ENCODE assay signal across 12 cellular contexts in genomic region chr16:89482824-89483220, GRCh38. TPM values are rescaled to one million over a fixed set of nuclear protein-coding genes. Genes with fewer than 3 reads are reported as not detected.
DNase-seq lines count a peak whose midpoint lies in the region; ATAC-seq, FAIRE-seq and TF ChIP-seq lines count a peak whose summit lies in the region.
"Had no signal": no experiment of that assay in that cellular context is flagged by ENCODE, and none has a peak within 500 bp of the region (broad histone marks: within the 10 kb centered on the region; RNA-seq: fewer than 3 reads in every experiment).

No MANE protein-coding gene starts in this region.

- peaks cover 100% of the 10 kb centered on the region for H3K79me2 ChIP-seq in hepatocyte

- no peaks in the 10 kb centered on the region for H3K9me3 Mint-ChIP-seq in activated CD4-positive, alpha-beta T cell treated with anti-CD3 and anti-CD28 coated beads for 36 hours (ENCODE audit: low read depth)
- no peaks in the 10 kb centered on the region for H3K9me3 Mint-ChIP-seq in activated T-helper 1 cell treated with anti-CD3 and anti-CD28 coated beads, Interleukin-12 subunit alpha, Interleukin-12 subunit beta, Interleukin-2, Interleukin-4 antibody, amounts not matched to agents 30 ng/mL and 10 ng/mL and 1 ng/mL, durations not matched to agents 14 hours and 24 hours and 36 hours

- H3K27ac Mint-ChIP-seq in activated CD4-positive, alpha-beta T cell treated with anti-CD3 and anti-CD28 coated beads for 36 hours = peak overlapping the region; percentile 69
- peak overlapping the region; percentile 50 for H3K27ac Mint-ChIP-seq in activated T-helper 1 cell treated with anti-CD3 and anti-CD28 coated beads, Interleukin-12 subunit alpha, Interleukin-12 subunit beta, Interleukin-2, Interleukin-4 antibody, amounts not matched to agents 30 ng/mL and 10 ng/mL and 1 ng/mL, durations not matched to agents 14 hours and 24 hours and 36 hours

- intact Hi-C loops in activated CD4-positive, alpha-beta T cell treated with anti-CD3 and anti-CD28 coated beads for 36 hours (cut with DNase I, micrococcal nuclease) = no loop called here
- intact Hi-C loops in activated T-helper 1 cell treated with anti-CD3 and anti-CD28 coated beads, Interleukin-12 subunit alpha, Interleukin-12 subunit beta, Interleukin-2, Interleukin-4 antibody, amounts not matched to agents 30 ng/mL and 10 ng/mL and 1 ng/mL, durations not matched to agents 14 hours and 24 hours and 36 hours (cut with micrococcal nuclease) = no loop called here
- intact Hi-C loops in left ventricle myocardium superior (cut with micrococcal nuclease) = loop anchor here (10.0 kb wide), 1 partner anchor 138 kb away; no protein-coding TSS in a partner anchor

- peaks cover 62% of the 10 kb centered on the region for H3K4me1 ChIP-seq in hepatocyte (ENCODE audit: insufficient read depth)
- H3K4me1 ChIP-seq in small intestine (ENCODE audit: control insufficient read depth in 2 of 2, insufficient read depth in 1 of 2, low read depth in 1 of 2, low read length in 1 of 2) = peaks cover 20 to 31% of the 10 kb centered on the region in 2 donors
- peaks cover 31% of the 10 kb centered on the region for H3K4me1 ChIP-seq in HAP-1

- H3K27me3 ChIP-seq in hepatocyte = no peaks in the 10 kb centered on the region
- H3K27me3 ChIP-seq in small intestine (ENCODE audit: control insufficient read depth in 2 of 2, insufficient read depth in 2 of 2, low read length in 2 of 2) = no peaks in the 10 kb centered on the region
- no peaks in the 10 kb centered on the region for H3K27me3 ChIP-seq in HAP-1 (ENCODE audit: low read depth)

- H3K4me2 ChIP-seq in hepatocyte = peak overlapping the region; percentile 51

- DNase-seq in activated CD4-positive, alpha-beta T cell treated with anti-CD3 and anti-CD28 coated beads for 36 hours = no peak
- DNase-seq in activated CD4-positive, alpha-beta T cell treated with anti-CD3 and anti-CD28 coated beads for 48 hours = no peak
- no peak for DNase-seq in activated T-helper 1 cell treated with anti-CD3 and anti-CD28 coated beads, Interleukin-12 subunit alpha, Interleukin-12 subunit beta, Interleukin-2, Interleukin-4 antibody, amounts not matched to agents 30 ng/mL and 10 ng/mL and 1 ng/mL, durations not matched to agents 14 hours and 24 hours and 36 hours (ENCODE audit: low spot score)
- no peak for DNase-seq in hepatocyte (ENCODE audit: low spot score)
- DNase-seq in small intestine = peak; percentile 84
- DNase-seq in HAP-1 (ENCODE audit: low spot score in 2 of 2) = no peak
- DNase-seq in left ventricle myocardium superior = no peak
- no peak for DNase-seq in middle frontal gyrus (ENCODE audit: extremely low spot score, low spot score)
- DNase-seq: central memory CD4-positive, alpha-beta T cell; NCI-H526; stimulated activated CD8-positive, alpha-beta memory T cell treated with anti-CD3 and anti-CD28 coated beads, Interleukin-4, amount 100 ng/mL, for 48 hours had no signal

- H3K27me3 Mint-ChIP-seq in activated CD4-positive, alpha-beta T cell treated with anti-CD3 and anti-CD28 coated beads for 36 hours = no peaks in the 10 kb centered on the region
- H3K27me3 Mint-ChIP-seq in activated T-helper 1 cell treated with anti-CD3 and anti-CD28 coated beads, Interleukin-12 subunit alpha, Interleukin-12 subunit beta, Interleukin-2, Interleukin-4 antibody, amounts not matched to agents 30 ng/mL and 10 ng/mL and 1 ng/mL, durations not matched to agents 14 hours and 24 hours and 36 hours (ENCODE audit: insufficient read depth) = no peaks in the 10 kb centered on the region

- peaks cover 93% of the 10 kb centered on the region for H3K4me1 Mint-ChIP-seq in activated CD4-positive, alpha-beta T cell treated with anti-CD3 and anti-CD28 coated beads for 36 hours
- H3K4me1 Mint-ChIP-seq in activated T-helper 1 cell treated with anti-CD3 and anti-CD28 coated beads, Interleukin-12 subunit alpha, Interleukin-12 subunit beta, Interleukin-2, Interleukin-4 antibody, amounts not matched to agents 30 ng/mL and 10 ng/mL and 1 ng/mL, durations not matched to agents 14 hours and 24 hours and 36 hours (ENCODE audit: low read depth) = peaks cover 87% of the 10 kb centered on the region

- H4K20me1 ChIP-seq in hepatocyte (ENCODE audit: insufficient read depth, poor library complexity, severe bottlenecking) = peaks cover 100% of the 10 kb centered on the region

- whole genome bisulfite sequencing in hepatocyte (ENCODE audit: low lambda C conversion rate, missing lambda C conversion rate) = 72% methylated on average over 5 of the region's 5 CpGs
- 26 to 56% (median 35%) methylated on average over 5 of the region's 5 CpGs for WGBS in small intestine, 3 donors

- H3K27ac ChIP-seq in hepatocyte (peak overlapping the region; percentile 88), small intestine (ENCODE audit: low read depth in 1 of 2, low read length in 1 of 2) (peak overlapping the region; percentile 69 to 75)

- ATAC-seq in activated CD4-positive, alpha-beta T cell treated with anti-CD3 and anti-CD28 coated beads for 36 hours = no peak
- ATAC-seq in left ventricle myocardium superior = no peak

- H3K9me2 ChIP-seq in hepatocyte (replicated peaks; ENCODE audit: insufficient read depth) = no peaks in the 10 kb centered on the region

- H2AFZ ChIP-seq in hepatocyte = no peak overlapping the region

- FAIRE-seq in small intestine (lab: Jason Lieb, UNC) = no peak
- FAIRE-seq: GM18507 had no signal

- peak overlapping the region; percentile 16 for H3K4me3 Mint-ChIP-seq in activated CD4-positive, alpha-beta T cell treated with anti-CD3 and anti-CD28 coated beads for 36 hours
- H3K4me3 Mint-ChIP-seq in activated T-helper 1 cell treated with anti-CD3 and anti-CD28 coated beads, Interleukin-12 subunit alpha, Interleukin-12 subunit beta, Interleukin-2, Interleukin-4 antibody, amounts not matched to agents 30 ng/mL and 10 ng/mL and 1 ng/mL, durations not matched to agents 14 hours and 24 hours and 36 hours = peak overlapping the region; percentile 83

- H3K4me3 ChIP-seq in hepatocyte (no peak overlapping the region), small intestine (ENCODE audit: low read depth in 1 of 2, low read length in 2 of 2) (no peak overlapping the region), HAP-1 (no peak overlapping the region)

- CTCF ChIA-PET in activated CD4-positive, alpha-beta T cell treated with anti-CD3 and anti-CD28 coated beads for 36 hours (lab: Charles Lee) = interaction anchor here (0.6 to 1.8 kb wide), 3 partner anchors 121 to 427 kb away, joined by 3 read pairs; no protein-coding TSS in a partner anchor

- H3K36me3 ChIP-seq in hepatocyte (replicated peaks; ENCODE audit: insufficient read depth, low read depth) (no peaks in the 10 kb centered on the region), small intestine (ENCODE audit: control insufficient read depth in 2 of 2, insufficient read depth in 2 of 2, low read length in 2 of 2) (no peaks in the 10 kb centered on the region), HAP-1 (replicated peaks) (peaks cover 36% of the 10 kb centered on the region)

- POLR2A ChIA-PET in activated CD4-positive, alpha-beta T cell treated with anti-CD3 and anti-CD28 coated beads for 36 hours (lab: Charles Lee) = interaction anchor here (0.7 to 1.8 kb wide), 3 partner anchors 9 to 385 kb away, joined by 3 to 4 read pairs (median 3); no protein-coding TSS in a partner anchor

- in situ Hi-C loops in HAP-1 (cut with MboI; ENCODE audit: low sequenced_read_pairs) = no loop called here

- H3K9me3 ChIP-seq in hepatocyte (ENCODE audit: low read depth) (no peaks in the 10 kb centered on the region), small intestine (ENCODE audit: control insufficient read depth, low read depth) (no peaks in the 10 kb centered on the region), HAP-1 (no peaks in the 10 kb centered on the region)

- no peak for TF ChIP-seq CTCF in hepatocyte (IDR thresholded peaks at IDR 0.05; ENCODE audit: poor library complexity)

- peaks cover 40% of the 10 kb centered on the region for H3K36me3 Mint-ChIP-seq in activated CD4-positive, alpha-beta T cell treated with anti-CD3 and anti-CD28 coated beads for 36 hours (ENCODE audit: low read depth)
- peaks cover 29% of the 10 kb centered on the region for H3K36me3 Mint-ChIP-seq in activated T-helper 1 cell treated with anti-CD3 and anti-CD28 coated beads, Interleukin-12 subunit alpha, Interleukin-12 subunit beta, Interleukin-2, Interleukin-4 antibody, amounts not matched to agents 30 ng/mL and 10 ng/mL and 1 ng/mL, durations not matched to agents 14 hours and 24 hours and 36 hours (ENCODE audit: low read depth)

RNA-seq across cellular contexts. Expression of gene ANKRD11, which starts 7.5 kb away (rescaled TPM):
- 100 to 1,000 TPM; 144 to 145 TPM for total RNA-seq in activated CD4-positive, alpha-beta T cell treated with anti-CD3 and anti-CD28 coated beads for 36 hours
- total RNA-seq in activated T-helper 1 cell treated with anti-CD3 and anti-CD28 coated beads, Interleukin-12 subunit alpha, Interleukin-12 subunit beta, Interleukin-2, Interleukin-4 antibody, amounts not matched to agents 30 ng/mL and 10 ng/mL and 1 ng/mL, durations not matched to agents 14 hours and 24 hours and 36 hours = 176 and 179 TPM in 2 replicates
- total RNA-seq in hepatocyte (48.7 and 50.6 TPM in 2 replicates), left ventricle myocardium superior (75.2 TPM)
- polyA plus RNA-seq in hepatocyte (130 and 135 TPM in 2 replicates), small intestine (10 to 100 TPM; 48.4 to 72.1 (median 59.0) TPM)

RNA-seq across cellular contexts. Expression of gene SPG7, which starts 25.4 kb away (rescaled TPM):
- 10 to 100 TPM; 68.6 to 76.7 TPM for total RNA-seq in activated CD4-positive, alpha-beta T cell treated with anti-CD3 and anti-CD28 coated beads for 36 hours
- total RNA-seq in activated T-helper 1 cell treated with anti-CD3 and anti-CD28 coated beads, Interleukin-12 subunit alpha, Interleukin-12 subunit beta, Interleukin-2, Interleukin-4 antibody, amounts not matched to agents 30 ng/mL and 10 ng/mL and 1 ng/mL, durations not matched to agents 14 hours and 24 hours and 36 hours = 106 and 112 TPM in 2 replicates
- 149 and 222 TPM in 2 replicates for total RNA-seq in hepatocyte
- polyA plus RNA-seq in hepatocyte = 108 and 130 TPM in 2 replicates
- 100 to 1,000 TPM in 2 of 3 donors, 10 to 100 TPM in 1; 89.1 to 245 (median 222) TPM for polyA plus RNA-seq in small intestine
- 108 TPM for total RNA-seq in left ventricle myocardium superior
